ENCODE assay signal across 1 cellular context in the genomic region with DNA sequence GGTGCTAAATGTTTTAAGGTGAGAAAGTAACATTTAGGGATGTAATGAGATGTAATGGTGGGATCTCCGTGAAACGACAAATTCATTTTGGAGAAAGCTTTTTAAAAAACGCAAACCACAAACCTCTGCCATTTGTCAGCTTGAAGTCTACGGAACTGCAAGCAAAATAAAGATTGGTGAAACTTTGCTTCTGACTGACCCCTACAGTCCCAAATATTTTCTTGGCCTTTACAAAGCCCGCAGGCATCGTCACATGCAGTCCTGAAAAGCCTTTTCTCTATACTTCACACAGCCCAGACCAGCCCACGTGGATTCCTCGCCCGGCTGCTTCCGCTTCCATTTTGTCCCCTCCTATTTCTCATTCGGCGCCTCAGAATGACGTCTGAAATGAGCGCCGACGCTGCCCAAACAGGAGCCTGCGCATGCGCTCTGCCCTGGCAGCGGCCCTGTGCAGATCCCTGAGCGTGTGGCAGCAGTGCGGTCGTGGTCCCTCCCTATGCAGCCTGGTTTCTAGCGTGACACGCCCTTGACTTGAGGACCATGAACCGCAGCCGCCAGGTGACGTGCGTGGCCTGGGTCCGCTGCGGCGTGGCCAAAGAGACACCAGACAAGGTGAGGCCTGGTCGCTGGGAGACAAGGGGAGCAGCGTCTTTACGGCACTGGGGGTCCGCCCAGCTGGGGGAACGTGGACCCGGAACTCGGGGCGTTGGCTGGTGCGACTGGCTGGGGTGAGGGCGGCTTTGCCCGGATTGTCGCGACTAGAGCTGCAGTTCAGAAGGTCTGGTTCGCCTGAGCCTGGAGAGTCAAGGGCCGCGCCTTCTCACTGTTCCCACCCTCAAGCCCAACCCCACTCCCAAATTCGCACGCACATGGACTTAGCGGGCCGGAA.
A peak's percentile ranks its signal among the peaks of the same experiment; 100 is the strongest.
TF ChIP-seq lines count a peak whose summit lies in the region.

A gene (plus strand): TSS at position 440 of the 889 bp plus-strand sequence. CDS start 101 bp downstream, at position 541.

TF ChIP-seq in GM12878, 131 proteins besides CTCF, POLR2A, EP300 and RAD21 (continued from another document and continues in another):
- TF ChIP-seq, protein P1, sequence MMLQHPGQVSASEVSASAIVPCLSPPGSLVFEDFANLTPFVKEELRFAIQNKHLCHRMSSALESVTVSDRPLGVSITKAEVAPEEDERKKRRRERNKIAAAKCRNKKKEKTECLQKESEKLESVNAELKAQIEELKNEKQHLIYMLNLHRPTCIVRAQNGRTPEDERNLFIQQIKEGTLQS (IDR thresholded peaks at IDR 0.05; ENCODE audit: borderline replicate concordance, extremely low read depth, low read depth, low read length): peak; percentile 95
- no peak; the same call in 1 of the 2 replicates for TF ChIP-seq BMI1 (IDR thresholded peaks at IDR 0.05; ENCODE audit: borderline replicate concordance)
- peak; percentile 43 to 94; a peak in 3 of 4 replicates for TF ChIP-seq SRF (IDR thresholded peaks at IDR 0.05; ENCODE audit: low read depth in 2 of 2, low read length in 2 of 2)
- TF ChIP-seq ZNF622 (IDR thresholded peaks at IDR 0.05): no peak
- TF ChIP-seq FOXK2 (IDR thresholded peaks at IDR 0.05): peak; percentile 69
- TF ChIP-seq, protein P2, sequence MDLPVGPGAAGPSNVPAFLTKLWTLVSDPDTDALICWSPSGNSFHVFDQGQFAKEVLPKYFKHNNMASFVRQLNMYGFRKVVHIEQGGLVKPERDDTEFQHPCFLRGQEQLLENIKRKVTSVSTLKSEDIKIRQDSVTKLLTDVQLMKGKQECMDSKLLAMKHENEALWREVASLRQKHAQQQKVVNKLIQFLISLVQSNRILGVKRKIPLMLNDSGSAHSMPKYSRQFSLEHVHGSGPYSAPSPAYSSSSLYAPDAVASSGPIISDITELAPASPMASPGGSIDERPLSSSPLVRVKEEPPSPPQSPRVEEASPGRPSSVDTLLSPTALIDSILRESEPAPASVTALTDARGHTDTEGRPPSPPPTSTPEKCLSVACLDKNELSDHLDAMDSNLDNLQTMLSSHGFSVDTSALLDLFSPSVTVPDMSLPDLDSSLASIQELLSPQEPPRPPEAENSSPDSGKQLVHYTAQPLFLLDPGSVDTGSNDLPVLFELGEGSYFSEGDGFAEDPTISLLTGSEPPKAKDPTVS (IDR thresholded peaks at IDR 0.05; ENCODE audit: low read depth, low read length): no peak
- peak; percentile 62 for TF ChIP-seq SIX5 (IDR thresholded peaks at IDR 0.05; ENCODE audit: low read depth, low read length, severe bottlenecking)
- TF ChIP-seq, protein P3, sequence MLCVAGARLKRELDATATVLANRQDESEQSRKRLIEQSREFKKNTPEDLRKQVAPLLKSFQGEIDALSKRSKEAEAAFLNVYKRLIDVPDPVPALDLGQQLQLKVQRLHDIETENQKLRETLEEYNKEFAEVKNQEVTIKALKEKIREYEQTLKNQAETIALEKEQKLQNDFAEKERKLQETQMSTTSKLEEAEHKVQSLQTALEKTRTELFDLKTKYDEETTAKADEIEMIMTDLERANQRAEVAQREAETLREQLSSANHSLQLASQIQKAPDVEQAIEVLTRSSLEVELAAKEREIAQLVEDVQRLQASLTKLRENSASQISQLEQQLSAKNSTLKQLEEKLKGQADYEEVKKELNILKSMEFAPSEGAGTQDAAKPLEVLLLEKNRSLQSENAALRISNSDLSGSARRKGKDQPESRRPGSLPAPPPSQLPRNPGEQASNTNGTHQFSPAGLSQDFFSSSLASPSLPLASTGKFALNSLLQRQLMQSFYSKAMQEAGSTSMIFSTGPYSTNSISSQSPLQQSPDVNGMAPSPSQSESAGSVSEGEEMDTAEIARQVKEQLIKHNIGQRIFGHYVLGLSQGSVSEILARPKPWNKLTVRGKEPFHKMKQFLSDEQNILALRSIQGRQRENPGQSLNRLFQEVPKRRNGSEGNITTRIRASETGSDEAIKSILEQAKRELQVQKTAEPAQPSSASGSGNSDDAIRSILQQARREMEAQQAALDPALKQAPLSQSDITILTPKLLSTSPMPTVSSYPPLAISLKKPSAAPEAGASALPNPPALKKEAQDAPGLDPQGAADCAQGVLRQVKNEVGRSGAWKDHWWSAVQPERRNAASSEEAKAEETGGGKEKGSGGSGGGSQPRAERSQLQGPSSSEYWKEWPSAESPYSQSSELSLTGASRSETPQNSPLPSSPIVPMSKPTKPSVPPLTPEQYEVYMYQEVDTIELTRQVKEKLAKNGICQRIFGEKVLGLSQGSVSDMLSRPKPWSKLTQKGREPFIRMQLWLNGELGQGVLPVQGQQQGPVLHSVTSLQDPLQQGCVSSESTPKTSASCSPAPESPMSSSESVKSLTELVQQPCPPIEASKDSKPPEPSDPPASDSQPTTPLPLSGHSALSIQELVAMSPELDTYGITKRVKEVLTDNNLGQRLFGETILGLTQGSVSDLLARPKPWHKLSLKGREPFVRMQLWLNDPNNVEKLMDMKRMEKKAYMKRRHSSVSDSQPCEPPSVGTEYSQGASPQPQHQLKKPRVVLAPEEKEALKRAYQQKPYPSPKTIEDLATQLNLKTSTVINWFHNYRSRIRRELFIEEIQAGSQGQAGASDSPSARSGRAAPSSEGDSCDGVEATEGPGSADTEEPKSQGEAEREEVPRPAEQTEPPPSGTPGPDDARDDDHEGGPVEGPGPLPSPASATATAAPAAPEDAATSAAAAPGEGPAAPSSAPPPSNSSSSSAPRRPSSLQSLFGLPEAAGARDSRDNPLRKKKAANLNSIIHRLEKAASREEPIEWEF (IDR thresholded peaks at IDR 0.05; ENCODE audit: insufficient replicate concordance, low read depth, low read length): no peak
- TF ChIP-seq, protein P4, sequence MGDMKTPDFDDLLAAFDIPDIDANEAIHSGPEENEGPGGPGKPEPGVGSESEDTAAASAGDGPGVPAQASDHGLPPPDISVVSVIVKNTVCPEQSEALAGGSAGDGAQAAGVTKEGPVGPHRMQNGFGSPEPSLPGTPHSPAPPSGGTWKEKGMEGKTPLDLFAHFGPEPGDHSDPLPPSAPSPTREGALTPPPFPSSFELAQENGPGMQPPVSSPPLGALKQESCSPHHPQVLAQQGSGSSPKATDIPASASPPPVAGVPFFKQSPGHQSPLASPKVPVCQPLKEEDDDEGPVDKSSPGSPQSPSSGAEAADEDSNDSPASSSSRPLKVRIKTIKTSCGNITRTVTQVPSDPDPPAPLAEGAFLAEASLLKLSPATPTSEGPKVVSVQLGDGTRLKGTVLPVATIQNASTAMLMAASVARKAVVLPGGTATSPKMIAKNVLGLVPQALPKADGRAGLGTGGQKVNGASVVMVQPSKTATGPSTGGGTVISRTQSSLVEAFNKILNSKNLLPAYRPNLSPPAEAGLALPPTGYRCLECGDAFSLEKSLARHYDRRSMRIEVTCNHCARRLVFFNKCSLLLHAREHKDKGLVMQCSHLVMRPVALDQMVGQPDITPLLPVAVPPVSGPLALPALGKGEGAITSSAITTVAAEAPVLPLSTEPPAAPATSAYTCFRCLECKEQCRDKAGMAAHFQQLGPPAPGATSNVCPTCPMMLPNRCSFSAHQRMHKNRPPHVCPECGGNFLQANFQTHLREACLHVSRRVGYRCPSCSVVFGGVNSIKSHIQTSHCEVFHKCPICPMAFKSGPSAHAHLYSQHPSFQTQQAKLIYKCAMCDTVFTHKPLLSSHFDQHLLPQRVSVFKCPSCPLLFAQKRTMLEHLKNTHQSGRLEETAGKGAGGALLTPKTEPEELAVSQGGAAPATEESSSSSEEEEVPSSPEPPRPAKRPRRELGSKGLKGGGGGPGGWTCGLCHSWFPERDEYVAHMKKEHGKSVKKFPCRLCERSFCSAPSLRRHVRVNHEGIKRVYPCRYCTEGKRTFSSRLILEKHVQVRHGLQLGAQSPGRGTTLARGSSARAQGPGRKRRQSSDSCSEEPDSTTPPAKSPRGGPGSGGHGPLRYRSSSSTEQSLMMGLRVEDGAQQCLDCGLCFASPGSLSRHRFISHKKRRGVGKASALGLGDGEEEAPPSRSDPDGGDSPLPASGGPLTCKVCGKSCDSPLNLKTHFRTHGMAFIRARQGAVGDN (IDR thresholded peaks at IDR 0.05): peak; percentile 92
- TF ChIP-seq, protein P5, sequence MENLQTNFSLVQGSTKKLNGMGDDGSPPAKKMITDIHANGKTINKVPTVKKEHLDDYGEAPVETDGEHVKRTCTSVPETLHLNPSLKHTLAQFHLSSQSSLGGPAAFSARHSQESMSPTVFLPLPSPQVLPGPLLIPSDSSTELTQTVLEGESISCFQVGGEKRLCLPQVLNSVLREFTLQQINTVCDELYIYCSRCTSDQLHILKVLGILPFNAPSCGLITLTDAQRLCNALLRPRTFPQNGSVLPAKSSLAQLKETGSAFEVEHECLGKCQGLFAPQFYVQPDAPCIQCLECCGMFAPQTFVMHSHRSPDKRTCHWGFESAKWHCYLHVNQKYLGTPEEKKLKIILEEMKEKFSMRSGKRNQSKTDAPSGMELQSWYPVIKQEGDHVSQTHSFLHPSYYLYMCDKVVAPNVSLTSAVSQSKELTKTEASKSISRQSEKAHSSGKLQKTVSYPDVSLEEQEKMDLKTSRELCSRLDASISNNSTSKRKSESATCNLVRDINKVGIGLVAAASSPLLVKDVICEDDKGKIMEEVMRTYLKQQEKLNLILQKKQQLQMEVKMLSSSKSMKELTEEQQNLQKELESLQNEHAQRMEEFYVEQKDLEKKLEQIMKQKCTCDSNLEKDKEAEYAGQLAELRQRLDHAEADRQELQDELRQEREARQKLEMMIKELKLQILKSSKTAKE (IDR thresholded peaks at IDR 0.05; ENCODE audit: low read depth, poor library complexity, severe bottlenecking): peak; percentile 56
- TF ChIP-seq, protein P6, sequence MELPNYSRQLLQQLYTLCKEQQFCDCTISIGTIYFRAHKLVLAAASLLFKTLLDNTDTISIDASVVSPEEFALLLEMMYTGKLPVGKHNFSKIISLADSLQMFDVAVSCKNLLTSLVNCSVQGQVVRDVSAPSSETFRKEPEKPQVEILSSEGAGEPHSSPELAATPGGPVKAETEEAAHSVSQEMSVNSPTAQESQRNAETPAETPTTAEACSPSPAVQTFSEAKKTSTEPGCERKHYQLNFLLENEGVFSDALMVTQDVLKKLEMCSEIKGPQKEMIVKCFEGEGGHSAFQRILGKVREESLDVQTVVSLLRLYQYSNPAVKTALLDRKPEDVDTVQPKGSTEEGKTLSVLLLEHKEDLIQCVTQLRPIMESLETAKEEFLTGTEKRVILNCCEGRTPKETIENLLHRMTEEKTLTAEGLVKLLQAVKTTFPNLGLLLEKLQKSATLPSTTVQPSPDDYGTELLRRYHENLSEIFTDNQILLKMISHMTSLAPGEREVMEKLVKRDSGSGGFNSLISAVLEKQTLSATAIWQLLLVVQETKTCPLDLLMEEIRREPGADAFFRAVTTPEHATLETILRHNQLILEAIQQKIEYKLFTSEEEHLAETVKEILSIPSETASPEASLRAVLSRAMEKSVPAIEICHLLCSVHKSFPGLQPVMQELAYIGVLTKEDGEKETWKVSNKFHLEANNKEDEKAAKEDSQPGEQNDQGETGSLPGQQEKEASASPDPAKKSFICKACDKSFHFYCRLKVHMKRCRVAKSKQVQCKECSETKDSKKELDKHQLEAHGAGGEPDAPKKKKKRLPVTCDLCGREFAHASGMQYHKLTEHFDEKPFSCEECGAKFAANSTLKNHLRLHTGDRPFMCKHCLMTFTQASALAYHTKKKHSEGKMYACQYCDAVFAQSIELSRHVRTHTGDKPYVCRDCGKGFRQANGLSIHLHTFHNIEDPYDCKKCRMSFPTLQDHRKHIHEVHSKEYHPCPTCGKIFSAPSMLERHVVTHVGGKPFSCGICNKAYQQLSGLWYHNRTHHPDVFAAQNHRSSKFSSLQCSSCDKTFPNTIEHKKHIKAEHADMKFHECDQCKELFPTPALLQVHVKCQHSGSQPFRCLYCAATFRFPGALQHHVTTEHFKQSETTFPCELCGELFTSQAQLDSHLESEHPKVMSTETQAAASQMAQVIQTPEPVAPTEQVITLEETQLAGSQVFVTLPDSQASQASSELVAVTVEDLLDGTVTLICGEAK (IDR thresholded peaks at IDR 0.05; ENCODE audit: borderline replicate concordance): peak; percentile 61; the same call in 1 of the 2 replicates
- TF ChIP-seq, protein P7, sequence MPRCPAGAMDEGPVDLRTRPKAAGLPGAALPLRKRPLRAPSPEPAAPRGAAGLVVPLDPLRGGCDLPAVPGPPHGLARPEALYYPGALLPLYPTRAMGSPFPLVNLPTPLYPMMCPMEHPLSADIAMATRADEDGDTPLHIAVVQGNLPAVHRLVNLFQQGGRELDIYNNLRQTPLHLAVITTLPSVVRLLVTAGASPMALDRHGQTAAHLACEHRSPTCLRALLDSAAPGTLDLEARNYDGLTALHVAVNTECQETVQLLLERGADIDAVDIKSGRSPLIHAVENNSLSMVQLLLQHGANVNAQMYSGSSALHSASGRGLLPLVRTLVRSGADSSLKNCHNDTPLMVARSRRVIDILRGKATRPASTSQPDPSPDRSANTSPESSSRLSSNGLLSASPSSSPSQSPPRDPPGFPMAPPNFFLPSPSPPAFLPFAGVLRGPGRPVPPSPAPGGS (IDR thresholded peaks at IDR 0.05; ENCODE audit: borderline replicate concordance, insufficient read depth, low read depth, low read length, poor library complexity, severe bottlenecking): no peak
- no peak for TF ChIP-seq ZNF217 (IDR thresholded peaks at IDR 0.05)
- TF ChIP-seq, protein P8, sequence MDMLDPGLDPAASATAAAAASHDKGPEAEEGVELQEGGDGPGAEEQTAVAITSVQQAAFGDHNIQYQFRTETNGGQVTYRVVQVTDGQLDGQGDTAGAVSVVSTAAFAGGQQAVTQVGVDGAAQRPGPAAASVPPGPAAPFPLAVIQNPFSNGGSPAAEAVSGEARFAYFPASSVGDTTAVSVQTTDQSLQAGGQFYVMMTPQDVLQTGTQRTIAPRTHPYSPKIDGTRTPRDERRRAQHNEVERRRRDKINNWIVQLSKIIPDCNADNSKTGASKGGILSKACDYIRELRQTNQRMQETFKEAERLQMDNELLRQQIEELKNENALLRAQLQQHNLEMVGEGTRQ (IDR thresholded peaks at IDR 0.05; ENCODE audit: borderline replicate concordance, low read depth, low read length): peak; percentile 45
- TF ChIP-seq HDGF (IDR thresholded peaks at IDR 0.05): peak; percentile 28; the same call in 1 of the 2 replicates
- TF ChIP-seq JUNB (IDR thresholded peaks at IDR 0.05): no peak
- TF ChIP-seq CBX5 (IDR thresholded peaks at IDR 0.05; ENCODE audit: low read depth): no peak
- peak; percentile 84 for TF ChIP-seq SMAD5 (IDR thresholded peaks at IDR 0.05; ENCODE audit: low read depth)
- TF ChIP-seq, protein P9, sequence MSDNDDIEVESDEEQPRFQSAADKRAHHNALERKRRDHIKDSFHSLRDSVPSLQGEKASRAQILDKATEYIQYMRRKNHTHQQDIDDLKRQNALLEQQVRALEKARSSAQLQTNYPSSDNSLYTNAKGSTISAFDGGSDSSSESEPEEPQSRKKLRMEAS (IDR thresholded peaks at IDR 0.05; ENCODE audit: low read depth, low read length): peak; percentile 98
- TF ChIP-seq MEF2A (IDR thresholded peaks at IDR 0.05; ENCODE audit: insufficient read depth, low read depth, low read length): 0 out of 2 replicates have a peak, but pooled peaks have one; percentile 26
- no peak for TF ChIP-seq CHD2 (IDR thresholded peaks at IDR 0.05; ENCODE audit: borderline replicate concordance, low read depth, low read length)
- no peak for TF ChIP-seq EZH2 (IDR thresholded peaks at IDR 0.05; ENCODE audit: borderline replicate concordance, control insufficient read depth, low read depth, low read length)
- no peak for TF ChIP-seq SMC3 (IDR thresholded peaks at IDR 0.05; ENCODE audit: borderline replicate concordance, low read length)
- TF ChIP-seq RAD51 (IDR thresholded peaks at IDR 0.05): peak; percentile 71; the same call in 1 of the 2 replicates
- 0 out of 2 replicates have a peak, but pooled peaks have one; percentile 28 for TF ChIP-seq IRF4 (IDR thresholded peaks at IDR 0.05; ENCODE audit: low read depth, low read length)
- TF ChIP-seq POU2F2 (IDR thresholded peaks at IDR 0.05; ENCODE audit: borderline replicate concordance, low read depth, low read length): peak; percentile 77; the same call in 2 of the 3 replicates
- TF ChIP-seq RB1 (IDR thresholded peaks at IDR 0.05; ENCODE audit: borderline replicate concordance): no peak
- peak; percentile 43 for TF ChIP-seq ATF7 (IDR thresholded peaks at IDR 0.05; ENCODE audit: low read depth)
- peak; percentile 65; the same call in 1 of the 2 replicates for TF ChIP-seq LARP7 (IDR thresholded peaks at IDR 0.05)
- TF ChIP-seq NR2C2 (IDR thresholded peaks at IDR 0.05; ENCODE audit: borderline replicate concordance, control insufficient read depth, insufficient read length, low read depth): no peak
- TF ChIP-seq KLF5 (IDR thresholded peaks at IDR 0.05; ENCODE audit: partially characterized antibody): peak; percentile 81
